In the genomic region with DNA sequence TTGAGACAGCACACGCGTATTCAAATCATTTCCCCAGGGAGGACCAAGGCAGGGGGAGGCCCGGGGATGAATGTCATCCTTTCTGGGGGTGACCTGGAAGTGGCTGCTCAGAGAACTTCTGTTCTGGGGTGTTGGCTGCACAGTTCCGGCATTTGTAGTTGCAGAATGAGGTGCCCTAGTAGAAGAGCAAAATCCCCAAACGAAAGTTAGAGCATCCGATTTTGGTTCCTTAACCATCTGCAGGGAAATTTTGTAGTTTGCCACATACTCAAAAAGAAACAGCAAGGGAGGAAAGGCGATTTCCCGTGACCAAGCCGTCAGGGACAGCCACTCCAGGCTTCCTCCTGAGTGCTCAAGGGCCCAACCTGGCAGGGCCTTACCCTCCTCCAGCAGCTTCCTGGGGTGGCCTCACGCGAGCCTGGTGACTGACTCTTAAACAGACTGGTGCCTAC, we compare ENCODE assay signal across 11 cellular contexts. TPM values are rescaled to one million over a fixed set of nuclear protein-coding genes. Genes with fewer than 3 reads are reported as not detected.
DNase-seq lines count a peak whose midpoint lies in the region; ATAC-seq and TF ChIP-seq lines count a peak whose summit lies in the region.
"Had no signal": no experiment of that assay in that cellular context is flagged by ENCODE, and none has a peak within 500 bp of the region (broad histone marks: within the 10 kb centered on the region; RNA-seq: fewer than 3 reads in every experiment).

No MANE protein-coding gene starts in this region.

- no peak for DNase-seq in left lung
- no peak for DNase-seq in NCI-H748 (lab: John Stamatoyannopoulos, UW; ENCODE audit: unreplicated experiment)
- DNase-seq in hippocampal formation (lab: John Stamatoyannopoulos, UW), result no peak
- DNase-seq in left ventricle myocardium superior, result no peak
- no peak for DNase-seq in cortex of kidney (lab: John Stamatoyannopoulos, UW)
- DNase-seq: activated CD8-positive, alpha-beta T cell treated with anti-CD3 and anti-CD28 coated beads for 36 hours; COR-L47; NCI-H2227 treated with DMSO at 0.1 percent for 48 hours had no signal

- H3K4me1 ChIP-seq in left lung, result peaks cover 0 to 16% of the 10 kb centered on the region in 2 donors

- no peak overlapping the region for H3K4me3 ChIP-seq in left lung

- intact Hi-C loops in left lung (cut with DNase I) (no loop called here), left ventricle myocardium superior (cut with micrococcal nuclease) (no loop called here)

- no peaks in the 10 kb centered on the region for H3K36me3 ChIP-seq in left lung

- peaks cover 0 to 12% of the 10 kb centered on the region in 2 donors for H3K27me3 ChIP-seq in left lung

- peak; percentile 75 for ATAC-seq in GM18502 (IDR thresholded peaks at IDR 0.05; ENCODE audit: poor library complexity, unreplicated experiment)
- peak; percentile 76 for ATAC-seq in GM19463 (IDR thresholded peaks at IDR 0.05; ENCODE audit: unreplicated experiment)
- ATAC-seq in HG02938 (IDR thresholded peaks at IDR 0.05; ENCODE audit: unreplicated experiment), result peak; percentile 59
- ATAC-seq in left lung, result peak; percentile 58
- ATAC-seq in left ventricle myocardium superior, result no peak
- ATAC-seq: activated CD8-positive, alpha-beta T cell treated with anti-CD3 and anti-CD28 coated beads for 36 hours had no signal

- TF ChIP-seq CTCF in left lung (IDR thresholded peaks at IDR 0.05), result no peak

- H3K9me3 ChIP-seq in left lung, result no peaks in the 10 kb centered on the region

- no peak overlapping the region for H3K27ac ChIP-seq in left lung

RNA-seq across cellular contexts. Expression of gene TRAF3, which starts 13.0 kb away (rescaled TPM):
- total RNA-seq in left lung (10 to 100 TPM; 20.8 to 25.1 TPM), left ventricle myocardium superior (11.6 TPM)
